In genomic region chr10:118818621-118819221, GRCh38 we compare ENCODE assay signal across 12 cellular contexts.
DNase-seq lines count a peak whose midpoint lies in the region; ATAC-seq and TF ChIP-seq lines count a peak whose summit lies in the region.
"Had no signal": no experiment of that assay in that cellular context is flagged by ENCODE, and none has a peak within 500 bp of the region (broad histone marks: within the 10 kb centered on the region; RNA-seq: fewer than 3 reads in every experiment).

No MANE protein-coding gene starts in this region.

- H3K27me3 Mint-ChIP-seq in mesothelial cell of epicardium (ENCODE audit: low read depth): peaks cover 6% of the 10 kb centered on the region

- TF ChIP-seq CTCF in left ventricle myocardium inferior (IDR thresholded peaks at IDR 0.05; ENCODE audit: borderline replicate concordance) (no peak), upper lobe of right lung (IDR thresholded peaks at IDR 0.05) (no peak), mesothelial cell of epicardium (IDR thresholded peaks at IDR 0.05; ENCODE audit: unreplicated experiment) (no peak), smooth muscle cell (IDR thresholded peaks at IDR 0.05; ENCODE audit: borderline replicate concordance, insufficient read depth, poor library complexity, severe bottlenecking) (no peak)

- H3K27me3 ChIP-seq in left ventricle myocardium inferior (ENCODE audit: low read depth) (peaks cover 5% of the 10 kb centered on the region), upper lobe of right lung (no peaks in the 10 kb centered on the region), smooth muscle cell (ENCODE audit: low read depth) (peaks cover 5% of the 10 kb centered on the region)
- H3K27me3 ChIP-seq: hepatocyte, MG63 had no signal

- intact Hi-C loops in Right ventricle myocardium inferior (cut with DNase I): no loop called here
- intact Hi-C loops in cardiac septum (cut with DNase I): no loop called here
- intact Hi-C loops in left ventricle myocardium inferior (cut with micrococcal nuclease): no loop called here
- intact Hi-C loops in upper lobe of right lung (cut with DNase I): no loop called here

- no peak overlapping the region for H2AFZ ChIP-seq in smooth muscle cell (ENCODE audit: low read depth)
- H2AFZ ChIP-seq: hepatocyte had no signal

- ATAC-seq in Right ventricle myocardium inferior (peak; percentile 63), upper lobe of right lung (no peak)

- no peak overlapping the region for H3K27ac Mint-ChIP-seq in mesothelial cell of epicardium

- H3K4me3 Mint-ChIP-seq in mesothelial cell of epicardium: no peak overlapping the region

- H3K4me3 ChIP-seq in left ventricle myocardium inferior (no peak overlapping the region), upper lobe of right lung (no peak overlapping the region), smooth muscle cell (no peak overlapping the region)
- H3K4me3 ChIP-seq: hepatocyte, MG63, SK-N-MC, thoracic aorta had no signal

- DNase-seq in Right ventricle myocardium inferior (ENCODE audit: missing footprints) (no peak), cardiac septum (ENCODE audit: low spot score) (no peak), NCI-H748 treated with DMSO at 0.1 percent for 48 hours (lab: John Stamatoyannopoulos, UW) (peak; percentile 7), left ventricle myocardium inferior (peak; percentile 51), upper lobe of right lung (peak; percentile 60), mesothelial cell of epicardium (ENCODE audit: low spot score in 2 of 2, unreplicated experiment in 2 of 2) (no peak), smooth muscle cell (lab: John Stamatoyannopoulos, UW; ENCODE audit: unreplicated experiment) (no peak)
- DNase-seq in activated naive CD4-positive, alpha-beta T cell treated with Interleukin-2 at 50 U/mL for 16 hours: no peak
- DNase-seq: MG63 had no signal

- H3K9me3 Mint-ChIP-seq in mesothelial cell of epicardium: no peaks in the 10 kb centered on the region

- H3K9ac ChIP-seq in smooth muscle cell (ENCODE audit: low read depth): no peak overlapping the region

- H3K4me1 Mint-ChIP-seq in mesothelial cell of epicardium: no peaks in the 10 kb centered on the region

- H3K9me3 ChIP-seq in left ventricle myocardium inferior (replicated peaks): no peaks in the 10 kb centered on the region
- H3K9me3 ChIP-seq in upper lobe of right lung: no peaks in the 10 kb centered on the region
- H3K9me3 ChIP-seq in smooth muscle cell (replicated peaks; ENCODE audit: low read depth): no peaks in the 10 kb centered on the region
- H3K9me3 ChIP-seq: MG63, thoracic aorta had no signal

- 91% methylated on average over 17 of the region's 17 CpGs for WGBS in smooth muscle cell (ENCODE audit: low lambda C conversion rate)

- H3K27ac ChIP-seq in left ventricle myocardium inferior (replicated peaks): peak overlapping the region; percentile 36
- no peak overlapping the region for H3K27ac ChIP-seq in upper lobe of right lung
- no peak overlapping the region for H3K27ac ChIP-seq in smooth muscle cell (ENCODE audit: low read depth)
- H3K27ac ChIP-seq: hepatocyte, SK-N-MC, thoracic aorta had no signal

- H3K36me3 ChIP-seq in left ventricle myocardium inferior: no peaks in the 10 kb centered on the region
- H3K36me3 ChIP-seq in upper lobe of right lung: no peaks in the 10 kb centered on the region
- H3K36me3 ChIP-seq in smooth muscle cell (ENCODE audit: low read depth): no peaks in the 10 kb centered on the region
- H3K36me3 ChIP-seq: MG63, thoracic aorta had no signal

- H3K4me1 ChIP-seq in left ventricle myocardium inferior (peaks cover 3% of the 10 kb centered on the region), upper lobe of right lung (no peaks in the 10 kb centered on the region), smooth muscle cell (ENCODE audit: low read depth) (no peaks in the 10 kb centered on the region)

- no peaks in the 10 kb centered on the region for H4K20me1 ChIP-seq in smooth muscle cell (ENCODE audit: low read depth)

- H3K36me3 Mint-ChIP-seq in mesothelial cell of epicardium: no peaks in the 10 kb centered on the region

- H3K4me2 ChIP-seq in smooth muscle cell: no peak overlapping the region
- H3K4me2 ChIP-seq: hepatocyte had no signal

- no peaks in the 10 kb centered on the region for H3K79me2 ChIP-seq in smooth muscle cell (ENCODE audit: low read depth)
- H3K79me2 ChIP-seq: hepatocyte had no signal

- H3F3A ChIP-seq in smooth muscle cell (ENCODE audit: low read depth): no peaks in the 10 kb centered on the region

Comparison
In these comparisons a context has a peak if more than half of its experiments do, and no peak if none do; other contexts are left out.
1. DNase-seq: peak in NCI-H748 treated with DMSO at 0.1 percent for 48 hours (single experiment), left ventricle myocardium inferior (single experiment) and upper lobe of right lung (single experiment); none in Right ventricle myocardium inferior (single experiment), cardiac septum (single experiment), mesothelial cell of epicardium (0 of 2), activated naive CD4-positive, alpha-beta T cell treated with Interleukin-2 at 50 U/mL for 16 hours (single experiment) and smooth muscle cell (single experiment).